In genomic region chr10:103918053-103918846, GRCh38 we compare ENCODE assay signal across 8 cellular contexts. TPM values are rescaled to one million over a fixed set of nuclear protein-coding genes. Genes with fewer than 3 reads are reported as not detected.
DNase-seq lines count a peak whose midpoint lies in the region; ATAC-seq and TF ChIP-seq lines count a peak whose summit lies in the region.

TSS of gene STN1 (minus strand) at chr10:103918184. CDS start at chr10:103917594, 590 bp downstream.

- intact Hi-C loops in head of caudate nucleus (cut with DNase I) (loop anchor here (2.0 to 10.0 kb wide), 3 partner anchors 49 to 207 kb away; partner anchors contain the start of genes SFR1 and SLK), ovary (cut with DNase I) (no loop called here), thyroid gland (cut with DNase I) (loop anchor here (10.0 kb wide), 1 partner anchor 47 kb away; the partner anchor contains the start of gene SLK)

- H3K4me1 Mint-ChIP-seq in activated naive CD8-positive, alpha-beta T cell treated with anti-CD3 and anti-CD28 coated beads for 36 hours = peaks cover 27% of the 10 kb centered on the region

- DNase-seq in GM10266 (ENCODE audit: extremely low spot score) (peak; percentile 95), NCI-H1105 (lab: John Stamatoyannopoulos, UW) (peak; percentile 81), SKM-1 treated with dmso at 0.1 percent for 144 hours (lab: John Stamatoyannopoulos, UW; ENCODE audit: unreplicated experiment) (peak; percentile 99), head of caudate nucleus (peak; percentile 92 to 100 (median 98)), ovary (peak; percentile 97 to 98 (median 98)), thyroid gland (peak; percentile 98)
- peak; percentile 97 for DNase-seq in activated naive CD8-positive, alpha-beta T cell treated with anti-CD3 and anti-CD28 coated beads for 36 hours

- H3K4me1 ChIP-seq in ovary (ENCODE audit: insufficient read depth) = peaks cover 6% of the 10 kb centered on the region
- H3K4me1 ChIP-seq in thyroid gland = peaks cover 15 to 27% of the 10 kb centered on the region in 2 donors

- H3K4me3 Mint-ChIP-seq in activated naive CD8-positive, alpha-beta T cell treated with anti-CD3 and anti-CD28 coated beads for 36 hours = peak within 1 kb of the TSS; percentile 94

- WGBS in ovary, 3 donors = 0% methylated on average over 33 to 53 of the region's 53 CpGs
- 1% methylated on average over 24 to 33 of the region's 53 CpGs for WGBS in thyroid gland, 2 donors

- peak; percentile 83 for TF ChIP-seq POLR2A in ovary (IDR thresholded peaks at IDR 0.05)
- TF ChIP-seq POLR2A in thyroid gland (IDR thresholded peaks at IDR 0.05) = peak; percentile 59 to 90

- peak within 1 kb of the TSS; percentile 84 for H3K4me3 ChIP-seq in ovary
- peak within 1 kb of the TSS; percentile 30 to 93 (median 71) for H3K4me3 ChIP-seq in thyroid gland (replicated peaks in 1 of 3)

- TF ChIP-seq EP300 in ovary (IDR thresholded peaks at IDR 0.05) = peak; percentile 24

- ATAC-seq in HG02623 (IDR thresholded peaks at IDR 0.05; ENCODE audit: unreplicated experiment) = peak; percentile 83

- H3K27me3 Mint-ChIP-seq in activated naive CD8-positive, alpha-beta T cell treated with anti-CD3 and anti-CD28 coated beads for 36 hours = no peaks in the 10 kb centered on the region

- peak within 1 kb of the TSS; percentile 94 for H3K27ac Mint-ChIP-seq in activated naive CD8-positive, alpha-beta T cell treated with anti-CD3 and anti-CD28 coated beads for 36 hours

- H3K9me3 ChIP-seq in ovary = no peaks in the 10 kb centered on the region
- H3K9me3 ChIP-seq in thyroid gland = no peaks in the 10 kb centered on the region

- no peaks in the 10 kb centered on the region for H3K36me3 ChIP-seq in ovary
- H3K36me3 ChIP-seq in thyroid gland = no peaks in the 10 kb centered on the region

- TF ChIP-seq CTCF in GM10266 (IDR thresholded peaks at IDR 0.05; ENCODE audit: control insufficient read depth, insufficient read depth, low read depth, missing control alignments) (no peak), ovary (IDR thresholded peaks at IDR 0.05) (peak in 2 of 3 donors; percentile 8 to 38), thyroid gland (IDR thresholded peaks at IDR 0.05) (peak in 1 of 6 experiments; percentile 12)

- H3K27ac ChIP-seq in ovary = peak within 1 kb of the TSS; percentile 84 to 91
- H3K27ac ChIP-seq in thyroid gland = peak within 1 kb of the TSS; percentile 87 to 99 (median 96)

- H3K36me3 Mint-ChIP-seq in activated naive CD8-positive, alpha-beta T cell treated with anti-CD3 and anti-CD28 coated beads for 36 hours = peaks cover 23% of the 10 kb centered on the region

- H3K27me3 ChIP-seq in ovary (no peaks in the 10 kb centered on the region), thyroid gland (no peaks in the 10 kb centered on the region)

- H3K9me3 Mint-ChIP-seq in activated naive CD8-positive, alpha-beta T cell treated with anti-CD3 and anti-CD28 coated beads for 36 hours = peaks cover 9% of the 10 kb centered on the region

RNA-seq across cellular contexts. Expression of gene STN1, which starts in this region (rescaled TPM):
- total RNA-seq in activated naive CD8-positive, alpha-beta T cell treated with anti-CD3 and anti-CD28 coated beads for 36 hours = 10 to 100 TPM; 25.4 to 25.5 TPM
- total RNA-seq in ovary (10 to 100 TPM; 13.4 to 19.3 (median 17.3) TPM), thyroid gland (10 to 100 TPM; 20.7 to 37.1 (median 30.7) TPM)
- 10 to 100 TPM; 18.4 to 28.2 TPM for polyA plus RNA-seq in ovary

Comparison
In these comparisons a context has a peak if more than half of its experiments do, and no peak if none do; other contexts are left out.
1. Peak in every context shown above with its lines: DNase-seq, ATAC-seq, H3K4me3 ChIP-seq and H3K27ac ChIP-seq.
2. intact Hi-C loops: an anchor here in head of caudate nucleus (2.0 to 10.0 kb wide) and thyroid gland (10.0 kb wide); none called in ovary.